ENCODE assay signal across 15 cellular contexts in genomic region chr6:21807299-21807698, GRCh38.
A peak's percentile ranks its signal among the peaks of the same experiment; 100 is the strongest.
DNase-seq lines count a peak whose midpoint lies in the region; FAIRE-seq and TF ChIP-seq lines count a peak whose summit lies in the region.
"Had no signal": no experiment of that assay in that cellular context is flagged by ENCODE, and none has a peak within 500 bp of the region (broad histone marks: within the 10 kb centered on the region; RNA-seq: fewer than 3 reads in every experiment).

No MANE protein-coding gene starts in this region.

- H3K9me3 Mint-ChIP-seq in astrocyte (ENCODE audit: unreplicated experiment), result no peaks in the 10 kb centered on the region
- no peaks in the 10 kb centered on the region for H3K9me3 Mint-ChIP-seq in osteocyte (ENCODE audit: unreplicated experiment)
- H3K9me3 Mint-ChIP-seq: CD8-positive, alpha-beta T cell had no signal

- H3K4me1 Mint-ChIP-seq in astrocyte (ENCODE audit: low read depth, unreplicated experiment) (peaks cover 27% of the 10 kb centered on the region), osteocyte (ENCODE audit: unreplicated experiment) (peaks cover 15% of the 10 kb centered on the region)

- H3K9me3 ChIP-seq in HEK293 (ENCODE audit: control insufficient read depth, insufficient read depth, low read depth, low read length) (no peaks in the 10 kb centered on the region), astrocyte (ENCODE audit: insufficient read depth, low read depth, low read length) (no peaks in the 10 kb centered on the region), PC-9 (ENCODE audit: insufficient read depth, low read depth) (no peaks in the 10 kb centered on the region), BE2C (no peaks in the 10 kb centered on the region)

- no peaks in the 10 kb centered on the region for H3K9me2 ChIP-seq in PC-9 (ENCODE audit: insufficient read depth)

- POLR2A ChIA-PET in HEK293 (lab: Yijun Ruan, JAX), result interaction anchor here (0.6 to 2.2 kb wide), 5 partner anchors 21 to 1243 kb away, joined by 3 to 10 read pairs (median 3); partner anchors contain the start of gene SOX4
- POLR2A ChIA-PET in PC-9 (lab: Charles Lee; ENCODE audit: unreplicated experiment), result interaction anchor here (0.6 kb wide), 1 partner anchor 69 kb away, joined by 6 read pairs; no protein-coding TSS in a partner anchor

- no peaks in the 10 kb centered on the region for H3K79me2 ChIP-seq in ACC112 (ENCODE audit: control insufficient read depth, insufficient read depth, low read length, unreplicated experiment)
- no peaks in the 10 kb centered on the region for H3K79me2 ChIP-seq in astrocyte (ENCODE audit: insufficient read depth, low read length)
- no peaks in the 10 kb centered on the region for H3K79me2 ChIP-seq in PC-9 (ENCODE audit: low read depth)

- intact Hi-C loops in PC-9 (cut with micrococcal nuclease; ENCODE audit: unreplicated experiment), result loop anchor here (10.0 kb wide), 1 partner anchor 142 kb away; no protein-coding TSS in a partner anchor

- H3F3A ChIP-seq in PC-9 (ENCODE audit: insufficient read depth, low read depth), result no peaks in the 10 kb centered on the region; the same call in 1 of the 2 replicates

- no peak for TF ChIP-seq CTCF in HEK293 (tag by site-specific recombination; IDR thresholded peaks at IDR 0.05)
- TF ChIP-seq CTCF in astrocyte (IDR thresholded peaks at IDR 0.05; ENCODE audit: insufficient read depth, low read depth, low read length), result no peak
- TF ChIP-seq CTCF in osteocyte (IDR thresholded peaks at IDR 0.05), result no peak
- no peak for TF ChIP-seq CTCF in PC-9 (conservative IDR thresholded peaks at IDR 0.05)
- no peak for TF ChIP-seq CTCF in BE2C (IDR thresholded peaks at IDR 0.05; ENCODE audit: low read depth, low read length)

- H3K27ac ChIP-seq in ACC112 (ENCODE audit: low read depth, low read length) (no peak overlapping the region), HEK293 (ENCODE audit: extremely low read depth, low read depth, low read length) (peak overlapping the region; percentile 91), astrocyte (ENCODE audit: low read depth, low read length) (no peak overlapping the region), PC-9 (no peak overlapping the region)

- H2AFZ ChIP-seq in ACC112 (ENCODE audit: low read length, unreplicated experiment) (peak overlapping the region; percentile 74), astrocyte (ENCODE audit: low read depth, low read length) (no peak overlapping the region), PC-9 (no peak overlapping the region)

- H3K4me1 ChIP-seq in ACC112 (ENCODE audit: control insufficient read depth, insufficient read depth, low read length, unreplicated experiment) (peaks cover 20% of the 10 kb centered on the region), HEK293 (ENCODE audit: control insufficient read depth, insufficient read depth, low read length) (peaks cover 22% of the 10 kb centered on the region), astrocyte (ENCODE audit: insufficient read depth, low read length) (peaks cover 27% of the 10 kb centered on the region), PC-9 (replicated peaks; ENCODE audit: insufficient read depth) (peaks cover 5% of the 10 kb centered on the region; the same call in 1 of the 2 replicates), BE2C (no peaks in the 10 kb centered on the region)

- H3K27ac Mint-ChIP-seq in astrocyte (ENCODE audit: unreplicated experiment) (no peak overlapping the region), osteocyte (ENCODE audit: unreplicated experiment) (peak overlapping the region; percentile 64)
- H3K27ac Mint-ChIP-seq: CD8-positive, alpha-beta T cell had no signal

- CTCF ChIA-PET in HEK293 (lab: Yijun Ruan, JAX) (no interaction called here), PC-9 (lab: Charles Lee) (no interaction called here)

- H4K20me1 ChIP-seq in astrocyte (ENCODE audit: insufficient read depth, low read length) (no peaks in the 10 kb centered on the region), PC-9 (ENCODE audit: insufficient read depth) (no peaks in the 10 kb centered on the region)

- no peak overlapping the region for H3K4me3 ChIP-seq in ACC112 (ENCODE audit: low read depth, low read length)
- no peak overlapping the region for H3K4me3 ChIP-seq in HEK293 (ENCODE audit: low read depth, low read length)
- no peak overlapping the region for H3K4me3 ChIP-seq in astrocyte (ENCODE audit: insufficient read depth, low read depth, low read length)
- H3K4me3 ChIP-seq in PC-9, result no peak overlapping the region
- H3K4me3 ChIP-seq in BE2C (ENCODE audit: low read depth, low read length), result no peak overlapping the region
- H3K4me3 ChIP-seq: K562 had no signal

- FAIRE-seq in astrocyte (lab: Jason Lieb, UNC), result no peak
- FAIRE-seq: K562 had no signal

- peak overlapping the region; percentile 4 for H3K4me3 Mint-ChIP-seq in astrocyte (ENCODE audit: unreplicated experiment)
- no peak overlapping the region for H3K4me3 Mint-ChIP-seq in osteocyte (ENCODE audit: unreplicated experiment)
- H3K4me3 Mint-ChIP-seq: CD8-positive, alpha-beta T cell had no signal

- H3K4me2 ChIP-seq in astrocyte (ENCODE audit: low read length) (peak overlapping the region; percentile 76), PC-9 (no peak overlapping the region)

- BruUV-seq in PC-9 (replicated peaks; lab: Mats Ljungman, UMichigan), result no TSS peak

- H3K9ac ChIP-seq in astrocyte (ENCODE audit: low read length), result peak overlapping the region; percentile 29

- H3K36me3 Mint-ChIP-seq in astrocyte (ENCODE audit: low read depth, unreplicated experiment) (no peaks in the 10 kb centered on the region), osteocyte (ENCODE audit: unreplicated experiment) (no peaks in the 10 kb centered on the region)
- H3K36me3 Mint-ChIP-seq: CD8-positive, alpha-beta T cell had no signal

- no peaks in the 10 kb centered on the region for H3K27me3 Mint-ChIP-seq in astrocyte (ENCODE audit: low read depth, unreplicated experiment)
- H3K27me3 Mint-ChIP-seq in osteocyte (ENCODE audit: unreplicated experiment), result no peaks in the 10 kb centered on the region

- DNase-seq in astrocyte (ENCODE audit: low read depth), result no peak
- no peak for DNase-seq in osteocyte (ENCODE audit: extremely low spot score, unreplicated experiment)
- DNase-seq in GF-D8 (lab: John Stamatoyannopoulos, UW), result no peak
- DNase-seq in iPS-NIHi11 (ENCODE audit: low spot score), result no peak
- DNase-seq in PC-9, result no peak
- no peak for DNase-seq in BE2C
- DNase-seq: CD8-positive, alpha-beta T cell; H7; NCI-H1092; NCI-H345; NCI-H526 treated with DMSO at 0.1 percent for 48 hours; Right ventricle myocardium superior had no signal

- no peaks in the 10 kb centered on the region for H3K36me3 ChIP-seq in ACC112 (ENCODE audit: insufficient read depth, low read length)
- no peaks in the 10 kb centered on the region for H3K36me3 ChIP-seq in HEK293 (ENCODE audit: control insufficient read depth in 2 of 2, insufficient read depth in 1 of 2, low read length in 2 of 2)
- no peaks in the 10 kb centered on the region for H3K36me3 ChIP-seq in astrocyte (ENCODE audit: insufficient read depth, low read length)
- no peaks in the 10 kb centered on the region for H3K36me3 ChIP-seq in PC-9 (ENCODE audit: low read depth)
- no peaks in the 10 kb centered on the region for H3K36me3 ChIP-seq in BE2C

- H3K27me3 ChIP-seq in ACC112 (ENCODE audit: insufficient read depth, low read length), result no peaks in the 10 kb centered on the region
- H3K27me3 ChIP-seq in astrocyte (ENCODE audit: insufficient read depth, low read length), result no peaks in the 10 kb centered on the region
- no peaks in the 10 kb centered on the region for H3K27me3 ChIP-seq in PC-9 (ENCODE audit: insufficient read depth, low read depth)
- H3K27me3 ChIP-seq in BE2C, result no peaks in the 10 kb centered on the region

TF ChIP-seq in HEK293, 187 proteins besides CTCF, POLR2A, EP300 and RAD21:
- TF ChIP-seq ZNF248 (tag by site-specific recombination; IDR thresholded peaks at IDR 0.05), result no peak
- TF ChIP-seq ZNF600 (tag by site-specific recombination; IDR thresholded peaks at IDR 0.05), result no peak
- no peak for TF ChIP-seq ZNF354C (tag by site-specific recombination; IDR thresholded peaks at IDR 0.05; ENCODE audit: borderline replicate concordance, low read depth)
- TF ChIP-seq INSM2 (tag by site-specific recombination; IDR thresholded peaks at IDR 0.05), result no peak
- TF ChIP-seq PRDM4 (tag by site-specific recombination; IDR thresholded peaks at IDR 0.05), result no peak
- TF ChIP-seq ZNF558 (tag by site-specific recombination; IDR thresholded peaks at IDR 0.05), result no peak
- TF ChIP-seq ZNF585B (tag by site-specific recombination; IDR thresholded peaks at IDR 0.05), result no peak
- TF ChIP-seq ZNF341 (tag by site-specific recombination; IDR thresholded peaks at IDR 0.05; ENCODE audit: low read depth), result no peak
- TF ChIP-seq PRDM1 (tag by site-specific recombination; IDR thresholded peaks at IDR 0.05), result no peak
